Comparison of ENCODE assay signal across 28 cellular contexts in genomic region chr16:9332574-9333148, GRCh38.
"Had no signal": no experiment of that assay in that cellular context is flagged by ENCODE, and none has a peak within 500 bp of the region (broad histone marks: within the 10 kb centered on the region; RNA-seq: fewer than 3 reads in every experiment).

No MANE protein-coding gene starts in this region.

- H3K27ac ChIP-seq: neural progenitor cell, ovary, parathyroid adenoma, psoas muscle, skin epidermis, spleen, suprapubic skin, testis, tibial artery, transverse colon, upper lobe of right lung, uterus had no signal

- H3K9me3 ChIP-seq: ovary, psoas muscle, suprapubic skin, testis, tibial artery, transverse colon, upper lobe of right lung, uterus had no signal

- H3K27me3 ChIP-seq: neural progenitor cell, ovary, suprapubic skin, testis, tibial artery, transverse colon, upper lobe of right lung, uterus had no signal

- H3K9ac ChIP-seq: neural progenitor cell, parathyroid adenoma had no signal

- H3K4me2 ChIP-seq: neural progenitor cell, smooth muscle cell had no signal

- ATAC-seq: natural killer cell; psoas muscle; right cardiac atrium; sciatic nerve; stimulated activated memory B cell treated with anti-CD40 and anti-IgM and Interleukin-4, amounts not matched to agents 10 μg/mL and 1 μg/mL and 100 μg/mL, for 72 hours; stimulated activated naive CD8-positive, alpha-beta T cell treated with anti-CD3 and anti-CD28 coated beads, Interleukin-15, amount 100 ng/mL, for 72 hours; stimulated activated naive CD8-positive, alpha-beta T cell treated with anti-CD3 and anti-CD28 coated beads, Interleukin-15, Interleukin-2, amounts not matched to agents 100 U/mL and 50 U/mL, for 24 hours; upper lobe of right lung had no signal

- DNase-seq: natural killer cell; occipital lobe; ovary; posterior cingulate gyrus; psoas muscle; right cardiac atrium; spleen; stimulated activated CD4-positive, alpha-beta T cell treated with anti-CD3 and anti-CD28 coated beads, Interleukin-12 subunit alpha, Interleukin-12 subunit beta, amount 100 ng/mL, for 4 hours; stimulated activated CD4-positive, alpha-beta T cell treated with anti-CD3 and anti-CD28 coated beads, Interleukin-1b, Interleukin-23, amount 100 ng/mL, for 48 hours; stimulated activated CD4-positive, alpha-beta T cell treated with anti-CD3 and anti-CD28 coated beads, Interleukin-4, amount 100 ng/mL, for 1 hour; stimulated activated CD4-positive, alpha-beta T cell treated with anti-CD3 and anti-CD28 coated beads, Interleukin-4, amount 100 ng/mL, for 4 hours; stimulated activated CD8-positive, alpha-beta memory T cell treated with anti-CD3 and anti-CD28 coated beads, Interleukin-4, amount 100 ng/mL, for 48 hours; stimulated activated naive CD4-positive, alpha-beta T cell; stimulated activated naive CD8-positive, alpha-beta T cell treated with anti-CD3 and anti-CD28 coated beads, Interleukin-15, amount 100 ng/mL, for 72 hours; stimulated activated naive CD8-positive, alpha-beta T cell treated with anti-CD3 and anti-CD28 coated beads, Interleukin-15, Interleukin-2, amounts not matched to agents 100 U/mL and 50 U/mL, for 24 hours; substantia nigra; testis; tibial artery; transverse colon; upper lobe of right lung; uterus had no signal

- H3K36me3 ChIP-seq: neural progenitor cell, ovary, spleen, suprapubic skin, tibial artery, transverse colon, upper lobe of right lung, uterus had no signal

- H3K4me3 ChIP-seq: neural progenitor cell, ovary, psoas muscle, skin epidermis, smooth muscle cell, spleen, suprapubic skin, testis, tibial artery, transverse colon, upper lobe of right lung, uterus had no signal

- H3K4me1 ChIP-seq: neural progenitor cell, parathyroid adenoma, psoas muscle, spleen, suprapubic skin, testis, transverse colon, upper lobe of right lung, uterus had no signal

- H2AFZ ChIP-seq: neural progenitor cell, parathyroid adenoma had no signal
